Comparison of ENCODE assay signal across 8 cellular contexts in genomic region chr12:121799842-121800693, GRCh38. TPM values are rescaled to one million over a fixed set of nuclear protein-coding genes. Genes with fewer than 3 reads are reported as not detected.
DNase-seq lines count a peak whose midpoint lies in the region; ATAC-seq and TF ChIP-seq lines count a peak whose summit lies in the region.

No MANE protein-coding gene starts in this region.

- H3K9me3 Mint-ChIP-seq in activated naive CD4-positive, alpha-beta T cell treated with anti-CD3 and anti-CD28 coated beads, Interleukin-2, amount 50 U/mL, for 72 hours = no peaks in the 10 kb centered on the region

- peak overlapping the region; percentile 93 for H3K9ac ChIP-seq in IMR-90 (ENCODE audit: low read depth, low read length)

- H3K18ac ChIP-seq in IMR-90 (ENCODE audit: low read depth, low read length) = peak overlapping the region; percentile 89

- H3K9me3 ChIP-seq in IMR-90 (ENCODE audit: control insufficient read depth, insufficient read depth, low read length) (no peaks in the 10 kb centered on the region), neutrophil (no peaks in the 10 kb centered on the region), transverse colon (no peaks in the 10 kb centered on the region)

- intact Hi-C loops in IMR-90 (cut with micrococcal nuclease) (loop anchor here (5.0 to 10.0 kb wide), 2 partner anchors 222 to 245 kb away; partner anchors contain the start of gene BCL7A), transverse colon (cut with DNase I; ENCODE audit: low total_unique reads) (no loop called here)

- peak overlapping the region; percentile 90 to 96 for H3K27ac Mint-ChIP-seq in activated naive CD4-positive, alpha-beta T cell treated with anti-CD3 and anti-CD28 coated beads, Interleukin-2, amount 50 U/mL, for 72 hours

- peak overlapping the region; percentile 89 for H4K5ac ChIP-seq in IMR-90 (ENCODE audit: low read depth, low read length)

- WGBS in IMR-90 (ENCODE audit: extremely low coverage in 2 of 2, insufficient read length in 1 of 2), 2 experiments = 0% methylated on average over 15 of the region's 84 CpGs; no CpG with 5 or more reads in 1 of the 2 experiments
- WGBS in transverse colon (ENCODE audit: low coverage in 1 of 2), 2 donors = 0% methylated on average over 29 of the region's 84 CpGs; no CpG with 5 or more reads in 1 of the 2 donors

- peak overlapping the region; percentile 94 for H2AK5ac ChIP-seq in IMR-90 (ENCODE audit: low read depth, low read length)

- TF ChIP-seq CTCF in IMR-90 (conservative IDR thresholded peaks at IDR 0.05; ENCODE audit: low read depth, low read length) = no peak
- peak; percentile 26 for TF ChIP-seq CTCF in neutrophil (IDR thresholded peaks at IDR 0.05)
- no peak for TF ChIP-seq CTCF in transverse colon (IDR thresholded peaks at IDR 0.05)

- peak overlapping the region; percentile 84 for H2BK120ac ChIP-seq in IMR-90 (ENCODE audit: low read depth, low read length)

- H3K4me3 ChIP-seq in IMR-90 (ENCODE audit: insufficient read depth, low read depth, low read length) = peak overlapping the region; percentile 63
- peak overlapping the region; percentile 84 to 96 for H3K4me3 ChIP-seq in neutrophil (ENCODE audit: low read depth in 1 of 2, low read length in 1 of 2)
- peak overlapping the region; percentile 75 to 84 (median 78) for H3K4me3 ChIP-seq in transverse colon

- peak overlapping the region; percentile 95 for H3K4ac ChIP-seq in IMR-90 (ENCODE audit: low read depth, low read length)

- BruUV-seq in IMR-90 (replicated peaks; lab: Mats Ljungman, UMichigan) = no TSS peak

- CTCF ChIA-PET in IMR-90 (lab: Yijun Ruan, JAX) = no interaction called here

- H2AFZ ChIP-seq in IMR-90 (replicated peaks; ENCODE audit: low read length, poor library complexity) = peak overlapping the region; percentile 85

- in situ Hi-C loops in IMR-90 (cut with MboI; ENCODE audit: low sequenced_read_pairs) (no loop called here), transverse colon (cut with MboI; ENCODE audit: low pct_ligation_motif_present in 1 of 4, low pct_unique_long_range_greater_than_20kb in 1 of 4, low sequenced_read_pairs in 3 of 4) (loop anchor here in 3 of 4 donors (10.0 kb wide), 2 partner anchors 85 to 105 kb away; partner anchors contain the start of gene PSMD9 (in 1 of the 3))

- peaks cover 11% of the 10 kb centered on the region for H4K20me1 ChIP-seq in IMR-90 (ENCODE audit: insufficient read depth, low read length)

- dilution Hi-C loops in IMR-90 (cut with HindIII; ENCODE audit: low sequenced_read_pairs, unreplicated experiment) = no loop called here

- DNase-seq in NCI-H2029 (lab: John Stamatoyannopoulos, UW) = peak; percentile 45
- DNase-seq in NCI-H2029 treated with DMSO at 0.1 percent for 48 hours (lab: John Stamatoyannopoulos, UW) = no peak
- peak; percentile 84 for DNase-seq in IMR-90
- DNase-seq in SHP77 treated with DMSO at 0.1 percent for 48 hours (lab: John Stamatoyannopoulos, UW) = peak; percentile 40
- peak; percentile 84 to 89 for DNase-seq in activated naive CD4-positive, alpha-beta T cell treated with anti-CD3 and anti-CD28 coated beads, Interleukin-2, amount 50 U/mL, for 72 hours (ENCODE audit: low spot score in 2 of 2)
- peak; percentile 75 for DNase-seq in globus pallidus (ENCODE audit: low spot score)
- DNase-seq in transverse colon = peak; percentile 94

- H3K27ac ChIP-seq in IMR-90 (ENCODE audit: insufficient read depth, low read length) (peak overlapping the region; percentile 99), neutrophil (peak overlapping the region; percentile 100), transverse colon (peak overlapping the region; percentile 100)

- peaks cover 6 to 50% of the 10 kb centered on the region in 2 experiments; a peak in 3 of 4 replicates for H3K79me1 ChIP-seq in IMR-90 (ENCODE audit: low read depth in 1 of 2, low read length in 2 of 2)

- no peak for TF ChIP-seq RAD21 in IMR-90 (IDR thresholded peaks at IDR 0.05; ENCODE audit: low read length)

- H2BK5ac ChIP-seq in IMR-90 (ENCODE audit: low read depth, low read length, poor library complexity, severe bottlenecking) = peak overlapping the region; percentile 99

- no peaks in the 10 kb centered on the region for H3K27me3 ChIP-seq in IMR-90 (ENCODE audit: control insufficient read depth, insufficient read depth, low read length)
- no peaks in the 10 kb centered on the region for H3K27me3 ChIP-seq in neutrophil
- H3K27me3 ChIP-seq in transverse colon = no peaks in the 10 kb centered on the region

- H2AK9ac ChIP-seq in IMR-90 (replicated peaks; ENCODE audit: low read depth, low read length, poor library complexity) = peak overlapping the region; percentile 100

- peaks cover 4% of the 10 kb centered on the region; the same call in 1 of the 2 replicates for H3K9me1 ChIP-seq in IMR-90 (ENCODE audit: insufficient read depth, low read length)

- H3K4me1 ChIP-seq in IMR-90 (ENCODE audit: control insufficient read depth, insufficient read depth, low read length) (peaks cover 28% of the 10 kb centered on the region), neutrophil (ENCODE audit: control insufficient read depth in 1 of 2, insufficient read depth in 1 of 2, low read depth in 1 of 2, low read length in 1 of 2) (peaks cover 49 to 50% of the 10 kb centered on the region in 2 experiments), transverse colon (peaks cover 39 to 47% (median 42%) of the 10 kb centered on the region in 4 donors)

- H4K8ac ChIP-seq in IMR-90 (ENCODE audit: low read depth in 2 of 2, low read length in 2 of 2) = peak overlapping the region; percentile 74 to 88

- peak overlapping the region; percentile 79; the same call in 2 of the 3 replicates for H2BK15ac ChIP-seq in IMR-90 (ENCODE audit: low read depth, low read length)

- H3K56ac ChIP-seq in IMR-90 (ENCODE audit: extremely low read depth, insufficient read depth, low read length) = peak overlapping the region; percentile 82

- H3K4me2 ChIP-seq in IMR-90 (ENCODE audit: low read depth, low read length) = peak overlapping the region; percentile 95

- ATAC-seq in IMR-90 (ENCODE audit: low read depth) = peak; percentile 38
- ATAC-seq in activated naive CD4-positive, alpha-beta T cell treated with anti-CD3 and anti-CD28 coated beads, Interleukin-2, amount 50 U/mL, for 72 hours = peak; percentile 50 to 58

- TF ChIP-seq POLR2A in IMR-90 (IDR thresholded peaks at IDR 0.05; ENCODE audit: low read depth, low read length) (no peak; the same call in none of the 2 replicates), transverse colon (IDR thresholded peaks at IDR 0.05) (peak; percentile 69)

- peaks cover 38 to 41% of the 10 kb centered on the region in 2 donors for H3K36me3 Mint-ChIP-seq in activated naive CD4-positive, alpha-beta T cell treated with anti-CD3 and anti-CD28 coated beads, Interleukin-2, amount 50 U/mL, for 72 hours

- H3K23ac ChIP-seq in IMR-90 (ENCODE audit: low read depth, low read length) = peak overlapping the region; percentile 66

- H3K14ac ChIP-seq in IMR-90 (replicated peaks; ENCODE audit: low read depth, low read length) = peak overlapping the region; percentile 94

- peak overlapping the region; percentile 93 for H4K91ac ChIP-seq in IMR-90 (ENCODE audit: insufficient read depth, low read depth, low read length)

- no peak overlapping the region for H2BK20ac ChIP-seq in IMR-90 (ENCODE audit: low read depth, low read length)

- H3K36me3 ChIP-seq in IMR-90 (ENCODE audit: control insufficient read depth, insufficient read depth, low read length) = peaks cover 9% of the 10 kb centered on the region; the same call in 1 of the 2 replicates
- H3K36me3 ChIP-seq in neutrophil = peaks cover 31% of the 10 kb centered on the region
- H3K36me3 ChIP-seq in transverse colon = no peaks in the 10 kb centered on the region

- POLR2A ChIA-PET in IMR-90 (lab: Charles Lee; ENCODE audit: unreplicated experiment) = interaction anchor here (0.6 to 3.4 kb wide), 5 partner anchors 11 to 683 kb away, joined by 3 to 20 read pairs (median 7); no protein-coding TSS in a partner anchor

- TF ChIP-seq EP300 in transverse colon (IDR thresholded peaks at IDR 0.05; ENCODE audit: low read depth) = no peak

TF ChIP-seq in IMR-90, 13 proteins besides CTCF, POLR2A, EP300 and RAD21:
- no peak for TF ChIP-seq MXI1 (IDR thresholded peaks at IDR 0.05; ENCODE audit: borderline replicate concordance, low read depth, low read length)
- no peak for TF ChIP-seq NFE2L2 (IDR thresholded peaks at IDR 0.05; ENCODE audit: low read depth, low read length)
- peak; percentile 18; the same call in 1 of the 2 replicates for TF ChIP-seq FOS (IDR thresholded peaks at IDR 0.05; ENCODE audit: low read depth, low read length)
- TF ChIP-seq CEBPB (IDR thresholded peaks at IDR 0.05; ENCODE audit: low read depth, low read length) = no peak
- peak; percentile 52; the same call in 1 of the 2 replicates for TF ChIP-seq BHLHE40 (IDR thresholded peaks at IDR 0.05; ENCODE audit: low read depth, low read length)
- peak; percentile 55; the same call in 1 of the 2 replicates for TF ChIP-seq MAZ (IDR thresholded peaks at IDR 0.05; ENCODE audit: borderline replicate concordance, low read depth, low read length)
- TF ChIP-seq CHD1 (IDR thresholded peaks at IDR 0.05; ENCODE audit: low read depth, low read length) = 0 out of 2 replicates have a peak, but pooled peaks have one; percentile 13

RNA-seq across cellular contexts. Expression of gene SETD1B, which starts 3.7 kb away (rescaled TPM):
- total RNA-seq in IMR-90 (2012; rRNA removed) (0.83 and 0.90 TPM in 2 replicates), transverse colon (10 to 100 TPM; 13.4 to 39.6 (median 15.2) TPM)
- 5.1 and 5.5 TPM in 2 replicates for polyA plus RNA-seq in IMR-90 (2012; rRNA removed)
- polyA plus RNA-seq in IMR-90 (2012; cell fraction: cytosol; rRNA removed) = 3.1 and 3.5 TPM in 2 replicates
- polyA plus RNA-seq in IMR-90 (2012; cell fraction: nucleus; rRNA removed; ENCODE audit: low replicate concordance) = 14.8 and 15.1 TPM in 2 replicates
- total RNA-seq in activated naive CD4-positive, alpha-beta T cell treated with anti-CD3 and anti-CD28 coated beads, Interleukin-2, amount 50 U/mL, for 72 hours = 10 to 100 TPM; 13.8 to 16.7 TPM

RNA-seq across cellular contexts. Expression of gene RHOF, which starts 6.6 kb away (rescaled TPM):
- 3.0 and 3.9 TPM in 2 replicates for total RNA-seq in IMR-90 (2012; rRNA removed)
- polyA plus RNA-seq in IMR-90 (2012; rRNA removed) = 5.1 and 5.3 TPM in 2 replicates
- 4.7 and 7.8 TPM in 2 replicates for polyA plus RNA-seq in IMR-90 (2012; cell fraction: cytosol; rRNA removed)
- 14.0 and 15.7 TPM in 2 replicates for polyA plus RNA-seq in IMR-90 (2012; cell fraction: nucleus; rRNA removed; ENCODE audit: low replicate concordance)
- total RNA-seq in activated naive CD4-positive, alpha-beta T cell treated with anti-CD3 and anti-CD28 coated beads, Interleukin-2, amount 50 U/mL, for 72 hours = 10 to 100 TPM; 95.3 to 96.2 TPM
- total RNA-seq in transverse colon = 100 to 1,000 TPM in 3 of 4 donors, 10 to 100 TPM in 1; 14.9 to 251 (median 150) TPM

RNA-seq across cellular contexts. Expression of gene HPD, which starts 58.6 kb away (rescaled TPM):
- 0.18 TPM in 1 of 2 replicates, not detected in the other for total RNA-seq in IMR-90 (2012; rRNA removed)
- polyA plus RNA-seq in IMR-90 (2012; rRNA removed) = 0.14 and 0.15 TPM in 2 replicates
- 0.08 and 0.13 TPM in 2 replicates for polyA plus RNA-seq in IMR-90 (2012; cell fraction: cytosol; rRNA removed)
- polyA plus RNA-seq in IMR-90 (2012; cell fraction: nucleus; rRNA removed; ENCODE audit: low replicate concordance) = 0.38 and 0.45 TPM in 2 replicates
- under 1 TPM in 1 of 2 donors, not detected in 1; 0.16 TPM for total RNA-seq in activated naive CD4-positive, alpha-beta T cell treated with anti-CD3 and anti-CD28 coated beads, Interleukin-2, amount 50 U/mL, for 72 hours
- total RNA-seq in transverse colon = under 1 TPM in 1 of 4 donors, not detected in 3; 0.41 TPM
